ENCODE assay signal across 1 cellular context in the genomic region with DNA sequence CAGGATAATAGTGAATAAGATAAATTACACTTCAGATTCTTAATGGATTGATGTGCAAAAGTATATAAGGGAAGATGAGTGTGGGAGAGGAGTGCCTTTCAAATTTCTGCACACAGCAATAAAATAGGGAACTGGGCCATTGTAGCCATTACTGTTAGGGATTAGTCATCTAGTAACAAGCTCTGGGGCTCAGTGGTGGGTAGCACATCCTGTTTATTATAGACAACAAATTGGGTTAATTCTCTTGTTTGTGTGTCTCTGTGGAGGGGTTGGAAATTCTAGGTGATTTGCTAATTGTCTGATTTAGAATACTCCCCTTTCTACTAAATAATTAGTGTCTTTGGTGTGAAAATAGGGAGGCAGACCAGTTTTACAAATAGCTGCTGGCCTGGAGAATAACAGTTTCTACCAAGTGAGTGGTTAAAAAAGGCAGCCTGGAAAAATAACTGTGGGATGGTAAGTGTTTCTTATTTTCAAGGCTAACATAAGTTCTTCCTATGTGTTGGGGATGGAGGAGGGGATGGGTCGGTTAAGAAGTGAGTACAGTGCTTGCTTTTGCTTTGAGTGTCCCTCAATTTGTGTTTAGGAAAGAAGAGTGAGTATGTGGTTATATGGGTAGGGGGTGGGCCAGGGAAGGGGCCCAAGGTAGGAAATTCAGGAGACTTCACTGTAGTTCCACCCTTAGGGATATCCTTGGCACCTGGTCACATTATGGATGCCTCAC.
A peak's percentile ranks its signal among the peaks of the same experiment; 100 is the strongest.
TF ChIP-seq lines count a peak whose summit lies in the region.

No MANE protein-coding gene starts in this region.

TF ChIP-seq in GM12878, 131 proteins besides CTCF, POLR2A, EP300 and RAD21 (continues in another document):
- TF ChIP-seq, protein P1, sequence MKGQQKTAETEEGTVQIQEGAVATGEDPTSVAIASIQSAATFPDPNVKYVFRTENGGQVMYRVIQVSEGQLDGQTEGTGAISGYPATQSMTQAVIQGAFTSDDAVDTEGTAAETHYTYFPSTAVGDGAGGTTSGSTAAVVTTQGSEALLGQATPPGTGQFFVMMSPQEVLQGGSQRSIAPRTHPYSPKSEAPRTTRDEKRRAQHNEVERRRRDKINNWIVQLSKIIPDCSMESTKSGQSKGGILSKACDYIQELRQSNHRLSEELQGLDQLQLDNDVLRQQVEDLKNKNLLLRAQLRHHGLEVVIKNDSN (IDR thresholded peaks at IDR 0.05; ENCODE audit: borderline replicate concordance, extremely low read length, insufficient read depth, low read depth, low read length), result no peak
- TF ChIP-seq SUPT20H (IDR thresholded peaks at IDR 0.05; ENCODE audit: borderline replicate concordance, control insufficient read depth, low read depth, low read length), result no peak
- no peak for TF ChIP-seq RCOR1 (conservative IDR thresholded peaks at IDR 0.05; ENCODE audit: low read depth, low read length)
- TF ChIP-seq, protein P2, sequence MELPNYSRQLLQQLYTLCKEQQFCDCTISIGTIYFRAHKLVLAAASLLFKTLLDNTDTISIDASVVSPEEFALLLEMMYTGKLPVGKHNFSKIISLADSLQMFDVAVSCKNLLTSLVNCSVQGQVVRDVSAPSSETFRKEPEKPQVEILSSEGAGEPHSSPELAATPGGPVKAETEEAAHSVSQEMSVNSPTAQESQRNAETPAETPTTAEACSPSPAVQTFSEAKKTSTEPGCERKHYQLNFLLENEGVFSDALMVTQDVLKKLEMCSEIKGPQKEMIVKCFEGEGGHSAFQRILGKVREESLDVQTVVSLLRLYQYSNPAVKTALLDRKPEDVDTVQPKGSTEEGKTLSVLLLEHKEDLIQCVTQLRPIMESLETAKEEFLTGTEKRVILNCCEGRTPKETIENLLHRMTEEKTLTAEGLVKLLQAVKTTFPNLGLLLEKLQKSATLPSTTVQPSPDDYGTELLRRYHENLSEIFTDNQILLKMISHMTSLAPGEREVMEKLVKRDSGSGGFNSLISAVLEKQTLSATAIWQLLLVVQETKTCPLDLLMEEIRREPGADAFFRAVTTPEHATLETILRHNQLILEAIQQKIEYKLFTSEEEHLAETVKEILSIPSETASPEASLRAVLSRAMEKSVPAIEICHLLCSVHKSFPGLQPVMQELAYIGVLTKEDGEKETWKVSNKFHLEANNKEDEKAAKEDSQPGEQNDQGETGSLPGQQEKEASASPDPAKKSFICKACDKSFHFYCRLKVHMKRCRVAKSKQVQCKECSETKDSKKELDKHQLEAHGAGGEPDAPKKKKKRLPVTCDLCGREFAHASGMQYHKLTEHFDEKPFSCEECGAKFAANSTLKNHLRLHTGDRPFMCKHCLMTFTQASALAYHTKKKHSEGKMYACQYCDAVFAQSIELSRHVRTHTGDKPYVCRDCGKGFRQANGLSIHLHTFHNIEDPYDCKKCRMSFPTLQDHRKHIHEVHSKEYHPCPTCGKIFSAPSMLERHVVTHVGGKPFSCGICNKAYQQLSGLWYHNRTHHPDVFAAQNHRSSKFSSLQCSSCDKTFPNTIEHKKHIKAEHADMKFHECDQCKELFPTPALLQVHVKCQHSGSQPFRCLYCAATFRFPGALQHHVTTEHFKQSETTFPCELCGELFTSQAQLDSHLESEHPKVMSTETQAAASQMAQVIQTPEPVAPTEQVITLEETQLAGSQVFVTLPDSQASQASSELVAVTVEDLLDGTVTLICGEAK (IDR thresholded peaks at IDR 0.05; ENCODE audit: borderline replicate concordance), result no peak
- TF ChIP-seq SPI1 (IDR thresholded peaks at IDR 0.05; ENCODE audit: borderline replicate concordance, insufficient read depth, low read depth, low read length), result peak; percentile 98
- TF ChIP-seq STAT1 (conservative IDR thresholded peaks at IDR 0.05), result no peak
- TF ChIP-seq, protein P3, sequence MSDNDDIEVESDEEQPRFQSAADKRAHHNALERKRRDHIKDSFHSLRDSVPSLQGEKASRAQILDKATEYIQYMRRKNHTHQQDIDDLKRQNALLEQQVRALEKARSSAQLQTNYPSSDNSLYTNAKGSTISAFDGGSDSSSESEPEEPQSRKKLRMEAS (IDR thresholded peaks at IDR 0.05; ENCODE audit: low read depth, low read length), result no peak
- TF ChIP-seq ZNF622 (IDR thresholded peaks at IDR 0.05), result no peak
- 0 out of 2 replicates have a peak, but pooled peaks have one; percentile 24 for TF ChIP-seq TCF7 (IDR thresholded peaks at IDR 0.05; ENCODE audit: borderline replicate concordance)
- no peak for TF ChIP-seq SMARCA5 (IDR thresholded peaks at IDR 0.05)
- TF ChIP-seq NFIC (IDR thresholded peaks at IDR 0.05; ENCODE audit: low read depth, low read length), result peak; percentile 74
- TF ChIP-seq CBFB (IDR thresholded peaks at IDR 0.05; ENCODE audit: low read depth), result no peak
- TF ChIP-seq, protein P4, sequence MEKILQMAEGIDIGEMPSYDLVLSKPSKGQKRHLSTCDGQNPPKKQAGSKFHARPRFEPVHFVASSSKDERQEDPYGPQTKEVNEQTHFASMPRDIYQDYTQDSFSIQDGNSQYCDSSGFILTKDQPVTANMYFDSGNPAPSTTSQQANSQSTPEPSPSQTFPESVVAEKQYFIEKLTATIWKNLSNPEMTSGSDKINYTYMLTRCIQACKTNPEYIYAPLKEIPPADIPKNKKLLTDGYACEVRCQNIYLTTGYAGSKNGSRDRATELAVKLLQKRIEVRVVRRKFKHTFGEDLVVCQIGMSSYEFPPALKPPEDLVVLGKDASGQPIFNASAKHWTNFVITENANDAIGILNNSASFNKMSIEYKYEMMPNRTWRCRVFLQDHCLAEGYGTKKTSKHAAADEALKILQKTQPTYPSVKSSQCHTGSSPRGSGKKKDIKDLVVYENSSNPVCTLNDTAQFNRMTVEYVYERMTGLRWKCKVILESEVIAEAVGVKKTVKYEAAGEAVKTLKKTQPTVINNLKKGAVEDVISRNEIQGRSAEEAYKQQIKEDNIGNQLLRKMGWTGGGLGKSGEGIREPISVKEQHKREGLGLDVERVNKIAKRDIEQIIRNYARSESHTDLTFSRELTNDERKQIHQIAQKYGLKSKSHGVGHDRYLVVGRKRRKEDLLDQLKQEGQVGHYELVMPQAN (conservative IDR thresholded peaks at IDR 0.05), result no peak
- no peak for TF ChIP-seq MTA3 (IDR thresholded peaks at IDR 0.05; ENCODE audit: borderline replicate concordance, low read length)
- TF ChIP-seq RELA (IDR thresholded peaks at IDR 0.05; ENCODE audit: borderline replicate concordance, partially characterized antibody), result no peak
- TF ChIP-seq MEF2A (IDR thresholded peaks at IDR 0.05; ENCODE audit: insufficient read depth, low read depth, low read length), result no peak
- TF ChIP-seq ATF7 (IDR thresholded peaks at IDR 0.05; ENCODE audit: low read depth), result peak; percentile 49; the same call in 1 of the 2 replicates
- no peak for TF ChIP-seq ZNF274 (IDR thresholded peaks at IDR 0.05; ENCODE audit: insufficient read depth, insufficient read length)
- peak; percentile 80 for TF ChIP-seq YY1 (IDR thresholded peaks at IDR 0.05; ENCODE audit: low read depth, low read length)
- TF ChIP-seq JUNB (IDR thresholded peaks at IDR 0.05), result peak; percentile 83
- TF ChIP-seq PAX5 (IDR thresholded peaks at IDR 0.05; ENCODE audit: borderline replicate concordance, low read depth, low read length), result no peak
- TF ChIP-seq, protein P5, sequence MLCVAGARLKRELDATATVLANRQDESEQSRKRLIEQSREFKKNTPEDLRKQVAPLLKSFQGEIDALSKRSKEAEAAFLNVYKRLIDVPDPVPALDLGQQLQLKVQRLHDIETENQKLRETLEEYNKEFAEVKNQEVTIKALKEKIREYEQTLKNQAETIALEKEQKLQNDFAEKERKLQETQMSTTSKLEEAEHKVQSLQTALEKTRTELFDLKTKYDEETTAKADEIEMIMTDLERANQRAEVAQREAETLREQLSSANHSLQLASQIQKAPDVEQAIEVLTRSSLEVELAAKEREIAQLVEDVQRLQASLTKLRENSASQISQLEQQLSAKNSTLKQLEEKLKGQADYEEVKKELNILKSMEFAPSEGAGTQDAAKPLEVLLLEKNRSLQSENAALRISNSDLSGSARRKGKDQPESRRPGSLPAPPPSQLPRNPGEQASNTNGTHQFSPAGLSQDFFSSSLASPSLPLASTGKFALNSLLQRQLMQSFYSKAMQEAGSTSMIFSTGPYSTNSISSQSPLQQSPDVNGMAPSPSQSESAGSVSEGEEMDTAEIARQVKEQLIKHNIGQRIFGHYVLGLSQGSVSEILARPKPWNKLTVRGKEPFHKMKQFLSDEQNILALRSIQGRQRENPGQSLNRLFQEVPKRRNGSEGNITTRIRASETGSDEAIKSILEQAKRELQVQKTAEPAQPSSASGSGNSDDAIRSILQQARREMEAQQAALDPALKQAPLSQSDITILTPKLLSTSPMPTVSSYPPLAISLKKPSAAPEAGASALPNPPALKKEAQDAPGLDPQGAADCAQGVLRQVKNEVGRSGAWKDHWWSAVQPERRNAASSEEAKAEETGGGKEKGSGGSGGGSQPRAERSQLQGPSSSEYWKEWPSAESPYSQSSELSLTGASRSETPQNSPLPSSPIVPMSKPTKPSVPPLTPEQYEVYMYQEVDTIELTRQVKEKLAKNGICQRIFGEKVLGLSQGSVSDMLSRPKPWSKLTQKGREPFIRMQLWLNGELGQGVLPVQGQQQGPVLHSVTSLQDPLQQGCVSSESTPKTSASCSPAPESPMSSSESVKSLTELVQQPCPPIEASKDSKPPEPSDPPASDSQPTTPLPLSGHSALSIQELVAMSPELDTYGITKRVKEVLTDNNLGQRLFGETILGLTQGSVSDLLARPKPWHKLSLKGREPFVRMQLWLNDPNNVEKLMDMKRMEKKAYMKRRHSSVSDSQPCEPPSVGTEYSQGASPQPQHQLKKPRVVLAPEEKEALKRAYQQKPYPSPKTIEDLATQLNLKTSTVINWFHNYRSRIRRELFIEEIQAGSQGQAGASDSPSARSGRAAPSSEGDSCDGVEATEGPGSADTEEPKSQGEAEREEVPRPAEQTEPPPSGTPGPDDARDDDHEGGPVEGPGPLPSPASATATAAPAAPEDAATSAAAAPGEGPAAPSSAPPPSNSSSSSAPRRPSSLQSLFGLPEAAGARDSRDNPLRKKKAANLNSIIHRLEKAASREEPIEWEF (IDR thresholded peaks at IDR 0.05; ENCODE audit: insufficient replicate concordance, low read depth, low read length), result no peak
- no peak for TF ChIP-seq IKZF1 (conservative IDR thresholded peaks at IDR 0.05)
- TF ChIP-seq RB1 (IDR thresholded peaks at IDR 0.05; ENCODE audit: borderline replicate concordance), result no peak
- no peak for TF ChIP-seq EGR1 (IDR thresholded peaks at IDR 0.05; ENCODE audit: borderline replicate concordance in 1 of 2, low read depth in 2 of 2, low read length in 2 of 2)
- TF ChIP-seq IRF4 (IDR thresholded peaks at IDR 0.05; ENCODE audit: low read depth, low read length), result peak; percentile 87
- peak; percentile 70 for TF ChIP-seq BCL11A (IDR thresholded peaks at IDR 0.05; ENCODE audit: low read depth, low read length)
- TF ChIP-seq, protein P6, sequence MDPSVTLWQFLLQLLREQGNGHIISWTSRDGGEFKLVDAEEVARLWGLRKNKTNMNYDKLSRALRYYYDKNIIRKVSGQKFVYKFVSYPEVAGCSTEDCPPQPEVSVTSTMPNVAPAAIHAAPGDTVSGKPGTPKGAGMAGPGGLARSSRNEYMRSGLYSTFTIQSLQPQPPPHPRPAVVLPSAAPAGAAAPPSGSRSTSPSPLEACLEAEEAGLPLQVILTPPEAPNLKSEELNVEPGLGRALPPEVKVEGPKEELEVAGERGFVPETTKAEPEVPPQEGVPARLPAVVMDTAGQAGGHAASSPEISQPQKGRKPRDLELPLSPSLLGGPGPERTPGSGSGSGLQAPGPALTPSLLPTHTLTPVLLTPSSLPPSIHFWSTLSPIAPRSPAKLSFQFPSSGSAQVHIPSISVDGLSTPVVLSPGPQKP (IDR thresholded peaks at IDR 0.05; ENCODE audit: low read depth, low read length), result no peak
- TF ChIP-seq, protein P7, sequence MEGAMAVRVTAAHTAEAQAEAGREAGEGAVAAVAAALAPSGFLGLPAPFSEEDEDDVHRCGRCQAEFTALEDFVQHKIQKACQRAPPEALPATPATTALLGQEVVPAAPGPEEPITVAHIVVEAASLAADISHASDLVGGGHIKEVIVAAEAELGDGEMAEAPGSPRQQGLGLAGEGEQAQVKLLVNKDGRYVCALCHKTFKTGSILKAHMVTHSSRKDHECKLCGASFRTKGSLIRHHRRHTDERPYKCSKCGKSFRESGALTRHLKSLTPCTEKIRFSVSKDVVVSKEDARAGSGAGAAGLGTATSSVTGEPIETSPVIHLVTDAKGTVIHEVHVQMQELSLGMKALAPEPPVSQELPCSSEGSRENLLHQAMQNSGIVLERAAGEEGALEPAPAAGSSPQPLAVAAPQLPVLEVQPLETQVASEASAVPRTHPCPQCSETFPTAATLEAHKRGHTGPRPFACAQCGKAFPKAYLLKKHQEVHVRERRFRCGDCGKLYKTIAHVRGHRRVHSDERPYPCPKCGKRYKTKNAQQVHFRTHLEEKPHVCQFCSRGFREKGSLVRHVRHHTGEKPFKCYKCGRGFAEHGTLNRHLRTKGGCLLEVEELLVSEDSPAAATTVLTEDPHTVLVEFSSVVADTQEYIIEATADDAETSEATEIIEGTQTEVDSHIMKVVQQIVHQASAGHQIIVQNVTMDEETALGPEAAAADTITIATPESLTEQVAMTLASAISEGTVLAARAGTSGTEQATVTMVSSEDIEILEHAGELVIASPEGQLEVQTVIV (IDR thresholded peaks at IDR 0.05; ENCODE audit: borderline replicate concordance, partially characterized antibody), result no peak
- peak; percentile 78 for TF ChIP-seq RUNX3 (IDR thresholded peaks at IDR 0.05; ENCODE audit: low read length)
- no peak for TF ChIP-seq POLR2AphosphoS2 (IDR thresholded peaks at IDR 0.05; ENCODE audit: low read depth, low read length)
- TF ChIP-seq JUND (IDR thresholded peaks at IDR 0.05; ENCODE audit: low read depth, low read length), result peak; percentile 74; the same call in 1 of the 2 replicates
- TF ChIP-seq BACH1 (IDR thresholded peaks at IDR 0.05; ENCODE audit: borderline replicate concordance), result 0 out of 2 replicates have a peak, but pooled peaks have one; percentile 60
- TF ChIP-seq, protein P8, sequence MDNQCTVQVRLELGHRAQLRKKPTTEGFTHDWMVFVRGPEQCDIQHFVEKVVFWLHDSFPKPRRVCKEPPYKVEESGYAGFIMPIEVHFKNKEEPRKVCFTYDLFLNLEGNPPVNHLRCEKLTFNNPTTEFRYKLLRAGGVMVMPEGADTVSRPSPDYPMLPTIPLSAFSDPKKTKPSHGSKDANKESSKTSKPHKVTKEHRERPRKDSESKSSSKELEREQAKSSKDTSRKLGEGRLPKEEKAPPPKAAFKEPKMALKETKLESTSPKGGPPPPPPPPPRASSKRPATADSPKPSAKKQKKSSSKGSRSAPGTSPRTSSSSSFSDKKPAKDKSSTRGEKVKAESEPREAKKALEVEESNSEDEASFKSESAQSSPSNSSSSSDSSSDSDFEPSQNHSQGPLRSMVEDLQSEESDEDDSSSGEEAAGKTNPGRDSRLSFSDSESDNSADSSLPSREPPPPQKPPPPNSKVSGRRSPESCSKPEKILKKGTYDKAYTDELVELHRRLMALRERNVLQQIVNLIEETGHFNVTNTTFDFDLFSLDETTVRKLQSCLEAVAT (IDR thresholded peaks at IDR 0.05), result no peak
- TF ChIP-seq, protein P9, sequence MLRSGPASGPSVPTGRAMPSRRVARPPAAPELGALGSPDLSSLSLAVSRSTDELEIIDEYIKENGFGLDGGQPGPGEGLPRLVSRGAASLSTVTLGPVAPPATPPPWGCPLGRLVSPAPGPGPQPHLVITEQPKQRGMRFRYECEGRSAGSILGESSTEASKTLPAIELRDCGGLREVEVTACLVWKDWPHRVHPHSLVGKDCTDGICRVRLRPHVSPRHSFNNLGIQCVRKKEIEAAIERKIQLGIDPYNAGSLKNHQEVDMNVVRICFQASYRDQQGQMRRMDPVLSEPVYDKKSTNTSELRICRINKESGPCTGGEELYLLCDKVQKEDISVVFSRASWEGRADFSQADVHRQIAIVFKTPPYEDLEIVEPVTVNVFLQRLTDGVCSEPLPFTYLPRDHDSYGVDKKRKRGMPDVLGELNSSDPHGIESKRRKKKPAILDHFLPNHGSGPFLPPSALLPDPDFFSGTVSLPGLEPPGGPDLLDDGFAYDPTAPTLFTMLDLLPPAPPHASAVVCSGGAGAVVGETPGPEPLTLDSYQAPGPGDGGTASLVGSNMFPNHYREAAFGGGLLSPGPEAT (IDR thresholded peaks at IDR 0.05; ENCODE audit: low read depth), result peak; percentile 21; the same call in 1 of the 2 replicates
- no peak for TF ChIP-seq TCF12 (IDR thresholded peaks at IDR 0.05; ENCODE audit: low read depth, low read length)
- TF ChIP-seq MTA2 (IDR thresholded peaks at IDR 0.05; ENCODE audit: low read depth), result peak; percentile 82
